Comparison of ENCODE assay signal across 36 cellular contexts in genomic region chr7:148222716-148223115, GRCh38.
"Had no signal": no experiment of that assay in that cellular context is flagged by ENCODE, and none has a peak within 500 bp of the region (broad histone marks: within the 10 kb centered on the region; RNA-seq: fewer than 3 reads in every experiment).

No MANE protein-coding gene starts in this region.

- DNase-seq: activated B cell treated with CpG ODN at 0.5 μM for 24 hours; activated CD4-positive, alpha-beta memory T cell treated with anti-CD3 and anti-CD28 coated beads for 36 hours; activated CD4-positive, alpha-beta T cell treated with anti-CD3 and anti-CD28 coated beads for 36 hours; activated CD4-positive, alpha-beta T cell treated with anti-CD3 and anti-CD28 coated beads, Interleukin-2, amount 10 ng/mL, durations not matched to agents 24 days and 14 days; activated CD8-positive, alpha-beta memory T cell treated with anti-CD3 and anti-CD28 coated beads, Interleukin-2, amount 10 ng/mL, durations not matched to agents 7 days and 5 days; activated CD8-positive, alpha-beta memory T cell treated with anti-CD3 and anti-CD28 coated beads, Interleukin-2, amount 50 U/mL, for 4 hours; activated CD8-positive, alpha-beta T cell treated with anti-CD3 and anti-CD28 coated beads, Interleukin-2, amount 10 ng/mL, durations not matched to agents 7 days and 5 days; activated effector memory CD4-positive, alpha-beta T cell treated with anti-CD3 and anti-CD28 coated beads, Interleukin-2, amount 50 U/mL, for 16 hours; activated naive CD4-positive, alpha-beta T cell treated with anti-CD3 and anti-CD28 coated beads for 36 hours; activated naive CD8-positive, alpha-beta T cell treated with anti-CD3 and anti-CD28 coated beads for 36 hours; activated naive CD8-positive, alpha-beta T cell treated with anti-CD3 and anti-CD28 coated beads, Interleukin-2, amount 50 U/mL, for 24 hours; activated T-cell treated with anti-CD3 and anti-CD28 coated beads, Interleukin-2, amount 50 U/mL, for 1 hour; activated T-cell treated with anti-CD3 and anti-CD28 coated beads, Interleukin-2, amount 50 U/mL, for 48 hours; adrenal gland; amygdala; aorta; body of pancreas; cortex of kidney; dermis blood vessel endothelial cell; effector CD4-positive, alpha-beta T cell; effector memory CD8-positive, alpha-beta T cell; erythroblast; foreskin keratinocyte; gastrocnemius medialis; glutamatergic neuron; heart left ventricle; T-helper 17 cell; T1000; WERI-Rb-1 had no signal

- H3K36me3 Mint-ChIP-seq: activated CD4-positive, alpha-beta memory T cell treated with anti-CD3 and anti-CD28 coated beads for 36 hours; activated CD8-positive, alpha-beta memory T cell treated with anti-CD3 and anti-CD28 coated beads, Interleukin-2, amount 10 ng/mL, durations not matched to agents 7 days and 5 days; activated naive CD4-positive, alpha-beta T cell treated with anti-CD3 and anti-CD28 coated beads, Interleukin-2, amount 50 U/mL, for 24 hours; activated naive CD8-positive, alpha-beta T cell treated with anti-CD3 and anti-CD28 coated beads for 36 hours had no signal

- H3K27me3 ChIP-seq: adrenal gland, body of pancreas, esophagus muscularis mucosa, foreskin keratinocyte, gastrocnemius medialis had no signal

- H3K4me3 Mint-ChIP-seq: activated B cell treated with CpG ODN at 0.5 μM for 24 hours; activated CD4-positive, alpha-beta memory T cell treated with anti-CD3 and anti-CD28 coated beads for 36 hours; activated CD4-positive, alpha-beta T cell treated with anti-CD3 and anti-CD28 coated beads for 36 hours; activated CD4-positive, alpha-beta T cell treated with anti-CD3 and anti-CD28 coated beads, Interleukin-2, amount 10 ng/mL, durations not matched to agents 24 days and 14 days; activated CD8-positive, alpha-beta memory T cell treated with anti-CD3 and anti-CD28 coated beads, Interleukin-2, amount 10 ng/mL, durations not matched to agents 7 days and 5 days; activated CD8-positive, alpha-beta T cell treated with anti-CD3 and anti-CD28 coated beads, Interleukin-2, amount 10 ng/mL, durations not matched to agents 7 days and 5 days; activated naive CD4-positive, alpha-beta T cell treated with anti-CD3 and anti-CD28 coated beads for 36 hours; activated naive CD4-positive, alpha-beta T cell treated with anti-CD3 and anti-CD28 coated beads, Interleukin-2, amount 50 U/mL, for 24 hours; activated naive CD8-positive, alpha-beta T cell treated with anti-CD3 and anti-CD28 coated beads for 36 hours; activated naive CD8-positive, alpha-beta T cell treated with anti-CD3 and anti-CD28 coated beads, Interleukin-2, amount 50 U/mL, for 24 hours; activated T-helper 1 cell treated with anti-CD3 and anti-CD28 coated beads, Interleukin-12 subunit alpha, Interleukin-12 subunit beta, Interleukin-2, Interleukin-4 antibody, amounts not matched to agents 30 ng/mL and 10 ng/mL and 1 ng/mL, durations not matched to agents 14 hours and 24 hours and 36 hours; effector memory CD8-positive, alpha-beta T cell; T-helper 17 cell; T-helper 2 cell treated with Interferon-gamma antibody and Interleukin-4, amounts not matched to agents 5 μg/mL and 100 μg/mL, for 36 hours had no signal

- H3K4me3 ChIP-seq: adrenal gland, body of pancreas, esophagus muscularis mucosa, gastrocnemius medialis, heart left ventricle had no signal

- H3K4me1 Mint-ChIP-seq: activated B cell treated with CpG ODN at 0.5 μM for 24 hours; activated CD4-positive, alpha-beta T cell treated with anti-CD3 and anti-CD28 coated beads for 36 hours; activated CD4-positive, alpha-beta T cell treated with anti-CD3 and anti-CD28 coated beads, Interleukin-2, amount 10 ng/mL, durations not matched to agents 24 days and 14 days; activated CD8-positive, alpha-beta memory T cell treated with anti-CD3 and anti-CD28 coated beads, Interleukin-2, amount 10 ng/mL, durations not matched to agents 7 days and 5 days; activated naive CD4-positive, alpha-beta T cell treated with anti-CD3 and anti-CD28 coated beads, Interleukin-2, amount 50 U/mL, for 24 hours; activated naive CD8-positive, alpha-beta T cell treated with anti-CD3 and anti-CD28 coated beads for 36 hours; activated naive CD8-positive, alpha-beta T cell treated with anti-CD3 and anti-CD28 coated beads, Interleukin-2, amount 50 U/mL, for 24 hours; T-helper 17 cell had no signal

- H3K36me3 ChIP-seq: adrenal gland, esophagus muscularis mucosa, gastrocnemius medialis, heart left ventricle, WERI-Rb-1 had no signal

- FAIRE-seq: colon had no signal

- H3K9me3 Mint-ChIP-seq: activated naive CD8-positive, alpha-beta T cell treated with anti-CD3 and anti-CD28 coated beads, Interleukin-2, amount 50 U/mL, for 24 hours; effector memory CD8-positive, alpha-beta T cell had no signal

- ATAC-seq: activated CD4-positive, alpha-beta T cell treated with anti-CD3 and anti-CD28 coated beads for 36 hours; activated CD4-positive, CD25-positive, alpha-beta regulatory T cell treated with anti-CD3 and anti-CD28 coated beads, Interleukin-2, amount 50 U/mL, for 24 hours; activated CD8-positive, alpha-beta memory T cell treated with anti-CD3 and anti-CD28 coated beads, Interleukin-2, amount 10 ng/mL, durations not matched to agents 7 days and 5 days; activated CD8-positive, alpha-beta T cell treated with anti-CD3 and anti-CD28 coated beads, Interleukin-2, amount 10 ng/mL, durations not matched to agents 7 days and 5 days; activated naive CD8-positive, alpha-beta T cell treated with anti-CD3 and anti-CD28 coated beads, Interleukin-2, amount 50 U/mL, for 24 hours; body of pancreas; effector memory CD8-positive, alpha-beta T cell; foreskin keratinocyte; gastrocnemius medialis; heart left ventricle; T-helper 17 cell had no signal

- H3K27me3 Mint-ChIP-seq: activated CD4-positive, alpha-beta T cell treated with anti-CD3 and anti-CD28 coated beads, Interleukin-2, amount 10 ng/mL, durations not matched to agents 24 days and 14 days; activated CD8-positive, alpha-beta memory T cell treated with anti-CD3 and anti-CD28 coated beads, Interleukin-2, amount 10 ng/mL, durations not matched to agents 7 days and 5 days had no signal

- H3K9me3 ChIP-seq: adrenal gland, body of pancreas, esophagus muscularis mucosa, gastrocnemius medialis had no signal

- H3K4me1 ChIP-seq: adrenal gland, body of pancreas, esophagus muscularis mucosa, foreskin keratinocyte, gastrocnemius medialis, heart left ventricle had no signal

- H3K27ac ChIP-seq: adrenal gland, body of pancreas, esophagus muscularis mucosa, foreskin keratinocyte, gastrocnemius medialis, heart left ventricle, WERI-Rb-1 had no signal

- H3K27ac Mint-ChIP-seq: activated B cell treated with CpG ODN at 0.5 μM for 24 hours; activated CD4-positive, alpha-beta memory T cell treated with anti-CD3 and anti-CD28 coated beads for 36 hours; activated CD4-positive, alpha-beta T cell treated with anti-CD3 and anti-CD28 coated beads for 36 hours; activated CD4-positive, alpha-beta T cell treated with anti-CD3 and anti-CD28 coated beads, Interleukin-2, amount 10 ng/mL, durations not matched to agents 24 days and 14 days; activated CD8-positive, alpha-beta memory T cell treated with anti-CD3 and anti-CD28 coated beads, Interleukin-2, amount 10 ng/mL, durations not matched to agents 7 days and 5 days; activated CD8-positive, alpha-beta T cell treated with anti-CD3 and anti-CD28 coated beads, Interleukin-2, amount 10 ng/mL, durations not matched to agents 7 days and 5 days; activated naive CD4-positive, alpha-beta T cell treated with anti-CD3 and anti-CD28 coated beads for 36 hours; activated naive CD4-positive, alpha-beta T cell treated with anti-CD3 and anti-CD28 coated beads, Interleukin-2, amount 50 U/mL, for 24 hours; activated naive CD8-positive, alpha-beta T cell treated with anti-CD3 and anti-CD28 coated beads for 36 hours; activated naive CD8-positive, alpha-beta T cell treated with anti-CD3 and anti-CD28 coated beads, Interleukin-2, amount 50 U/mL, for 24 hours; activated T-helper 1 cell treated with anti-CD3 and anti-CD28 coated beads, Interleukin-12 subunit alpha, Interleukin-12 subunit beta, Interleukin-2, Interleukin-4 antibody, amounts not matched to agents 30 ng/mL and 10 ng/mL and 1 ng/mL, durations not matched to agents 14 hours and 24 hours and 36 hours; activated T-helper 2 cell treated with anti-CD3 and anti-CD28 coated beads, Interferon-gamma antibody, Interleukin-2, Interleukin-4, amounts not matched to agents 10 μg/mL and 5 μg/mL and 100 μg/mL, durations not matched to agents 14 hours and 24 hours and 36 hours; effector memory CD8-positive, alpha-beta T cell; T-helper 17 cell; T-helper 2 cell treated with Interferon-gamma antibody and Interleukin-4, amounts not matched to agents 5 μg/mL and 100 μg/mL, for 36 hours had no signal
